ENCODE assay signal across 25 cellular contexts in the genomic region with DNA sequence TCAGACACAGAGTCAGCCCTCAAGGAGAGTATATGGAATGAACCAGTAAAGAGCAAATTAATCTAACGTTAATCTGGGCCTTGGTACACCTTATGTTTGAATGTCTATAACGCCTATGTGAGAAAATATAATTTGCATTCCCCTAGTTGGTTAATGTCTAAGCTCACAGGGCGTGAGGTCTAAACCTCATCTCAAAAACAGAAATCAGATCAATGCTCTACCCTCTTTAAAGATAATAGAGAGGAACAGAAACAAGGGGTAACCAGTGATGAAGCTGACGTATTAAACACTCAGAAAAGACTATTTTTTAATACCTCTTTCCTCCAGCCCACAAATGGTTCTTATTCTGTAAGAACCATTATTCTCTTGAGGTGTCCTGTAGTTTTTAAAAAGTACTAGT.
"Had no signal": no experiment of that assay in that cellular context is flagged by ENCODE, and none has a peak within 500 bp of the region (broad histone marks: within the 10 kb centered on the region; RNA-seq: fewer than 3 reads in every experiment).

No MANE protein-coding gene starts in this region.

- H3K4me3 Mint-ChIP-seq: activated CD8-positive, alpha-beta T cell treated with anti-CD3 and anti-CD28 coated beads, Interleukin-2, amount 10 ng/mL, durations not matched to agents 7 days and 5 days; activated naive CD4-positive, alpha-beta T cell treated with anti-CD3 and anti-CD28 coated beads, Interleukin-2, amount 50 U/mL, for 24 hours; activated T-cell treated with anti-CD3 and anti-CD28 coated beads, Interleukin-2, amount 50 U/mL, for 24 hours; activated T-helper 1 cell treated with anti-CD3 and anti-CD28 coated beads, Interleukin-12 subunit alpha, Interleukin-12 subunit beta, Interleukin-2, Interleukin-4 antibody, amounts not matched to agents 30 ng/mL and 10 ng/mL and 1 ng/mL, durations not matched to agents 14 hours and 24 hours and 36 hours had no signal

- H3K4me3 ChIP-seq: coronary artery, SJSA1 had no signal

- H3K27ac ChIP-seq: coronary artery, SJSA1 had no signal

- ATAC-seq: activated CD4-positive, CD25-positive, alpha-beta regulatory T cell treated with anti-CD3 and anti-CD28 coated beads, Interleukin-2, amount 50 U/mL, for 24 hours; activated CD8-positive, alpha-beta T cell treated with anti-CD3 and anti-CD28 coated beads, Interleukin-2, amount 10 ng/mL, durations not matched to agents 7 days and 5 days; Panc1 had no signal

- H3K36me3 Mint-ChIP-seq: activated naive CD4-positive, alpha-beta T cell treated with anti-CD3 and anti-CD28 coated beads, Interleukin-2, amount 50 U/mL, for 24 hours had no signal

- H3K27ac Mint-ChIP-seq: activated CD8-positive, alpha-beta T cell treated with anti-CD3 and anti-CD28 coated beads, Interleukin-2, amount 10 ng/mL, durations not matched to agents 7 days and 5 days; activated naive CD4-positive, alpha-beta T cell treated with anti-CD3 and anti-CD28 coated beads, Interleukin-2, amount 50 U/mL, for 24 hours; activated T-cell treated with anti-CD3 and anti-CD28 coated beads, Interleukin-2, amount 50 U/mL, for 24 hours; activated T-helper 1 cell treated with anti-CD3 and anti-CD28 coated beads, Interleukin-12 subunit alpha, Interleukin-12 subunit beta, Interleukin-2, Interleukin-4 antibody, amounts not matched to agents 30 ng/mL and 10 ng/mL and 1 ng/mL, durations not matched to agents 14 hours and 24 hours and 36 hours had no signal

- H3K9me3 ChIP-seq: SJSA1 had no signal

- H3K27me3 Mint-ChIP-seq: activated T-cell treated with anti-CD3 and anti-CD28 coated beads, Interleukin-2, amount 50 U/mL, for 24 hours had no signal

- H3K36me3 ChIP-seq: SJSA1 had no signal

- H3K27me3 ChIP-seq: SJSA1 had no signal

- DNase-seq: activated CD4-positive, alpha-beta T cell treated with anti-CD3 and anti-CD28 coated beads for 48 hours; activated CD4-positive, alpha-beta T cell treated with anti-CD3 and anti-CD28 coated beads, Interleukin-2, amount 50 U/mL, for 4 hours; activated CD8-positive, alpha-beta T cell treated with anti-CD3 and anti-CD28 coated beads, Interleukin-2, amount 10 ng/mL, durations not matched to agents 7 days and 5 days; activated effector memory CD4-positive, alpha-beta T cell treated with Interleukin-2 at 50 U/mL for 16 hours; activated naive CD4-positive, alpha-beta T cell; activated T-cell treated with anti-CD3 and anti-CD28 coated beads, Interleukin-2, amount 50 U/mL, for 24 hours; aorta; central memory CD4-positive, alpha-beta T cell; NCI-H146; NCI-H1930; NCI-H2107; NCI-H2171 treated with DMSO at 0.1 percent for 48 hours; NCI-H226; NCI-H510A; NCI-H526 treated with DMSO at 0.1 percent for 48 hours; NCI-H82; OCI-M1; Right ventricle myocardium superior; SW 1271 had no signal

- H3K4me1 Mint-ChIP-seq: activated naive CD4-positive, alpha-beta T cell treated with anti-CD3 and anti-CD28 coated beads, Interleukin-2, amount 50 U/mL, for 24 hours had no signal
